29 cellular contexts compared by ENCODE assay signal in the genomic region with DNA sequence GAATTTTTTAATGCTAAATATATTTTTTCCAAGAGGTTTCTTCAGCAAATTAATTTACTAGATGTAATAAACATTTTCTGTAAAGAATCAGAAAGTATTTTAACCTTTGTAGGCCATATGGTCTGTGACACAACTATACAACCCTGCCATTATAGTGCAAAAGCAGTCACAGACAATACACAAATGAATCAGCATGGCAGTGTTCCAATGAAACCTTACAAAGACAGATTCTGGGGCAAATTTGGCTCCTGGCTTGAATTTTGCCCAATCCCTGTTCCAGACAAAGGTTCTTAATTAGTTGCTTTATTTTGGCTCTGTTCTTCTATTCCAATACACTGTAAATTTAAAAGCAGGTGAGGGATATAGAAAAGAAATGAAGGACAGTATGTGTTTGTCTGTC.
"Had no signal": no experiment of that assay in that cellular context is flagged by ENCODE, and none has a peak within 500 bp of the region (broad histone marks: within the 10 kb centered on the region; RNA-seq: fewer than 3 reads in every experiment).

No MANE protein-coding gene starts in this region.

- H3K9me3 Mint-ChIP-seq: activated CD8-positive, alpha-beta T cell treated with anti-CD3 and anti-CD28 coated beads for 36 hours; activated naive CD8-positive, alpha-beta T cell treated with anti-CD3 and anti-CD28 coated beads, Interleukin-2, amount 50 U/mL, for 24 hours; activated T-helper 2 cell treated with anti-CD3 and anti-CD28 coated beads, Interferon-gamma antibody, Interleukin-2, Interleukin-4, amounts not matched to agents 10 μg/mL and 5 μg/mL and 100 μg/mL, durations not matched to agents 14 hours and 24 hours and 36 hours; type B pancreatic cell had no signal

- H3K4me1 Mint-ChIP-seq: activated naive CD4-positive, alpha-beta T cell treated with anti-CD3 and anti-CD28 coated beads, Interleukin-2, amount 50 U/mL, for 24 hours; activated naive CD8-positive, alpha-beta T cell treated with anti-CD3 and anti-CD28 coated beads, Interleukin-2, amount 50 U/mL, for 24 hours; immature natural killer cell; natural killer cell; T-helper 17 cell; WTC11 had no signal

- H3K27me3 Mint-ChIP-seq: activated CD8-positive, alpha-beta T cell treated with anti-CD3 and anti-CD28 coated beads for 36 hours; activated naive CD4-positive, alpha-beta T cell treated with anti-CD3 and anti-CD28 coated beads, Interleukin-2, amount 50 U/mL, for 24 hours; activated naive CD8-positive, alpha-beta T cell treated with anti-CD3 and anti-CD28 coated beads, Interleukin-2, amount 50 U/mL, for 24 hours; effector memory CD8-positive, alpha-beta T cell; T-helper 17 cell; type B pancreatic cell had no signal

- H3K27me3 ChIP-seq: cardiac muscle cell, colonic mucosa, foreskin keratinocyte, heart left ventricle, right lobe of liver, testis, uterus had no signal

- H3K36me3 ChIP-seq: cardiac muscle cell, colonic mucosa, heart left ventricle, lower lobe of right lung, right lobe of liver, uterus had no signal

- H3K36me3 Mint-ChIP-seq: activated naive CD4-positive, alpha-beta T cell treated with anti-CD3 and anti-CD28 coated beads, Interleukin-2, amount 50 U/mL, for 24 hours; immature natural killer cell; natural killer cell; type B pancreatic cell; WTC11 had no signal

- H3K9me3 ChIP-seq: colonic mucosa, lower lobe of right lung, right lobe of liver, testis, uterus had no signal

- H3K4me3 Mint-ChIP-seq: activated CD8-positive, alpha-beta T cell treated with anti-CD3 and anti-CD28 coated beads for 36 hours; activated naive CD4-positive, alpha-beta T cell treated with anti-CD3 and anti-CD28 coated beads, Interleukin-2, amount 50 U/mL, for 24 hours; activated naive CD8-positive, alpha-beta T cell treated with anti-CD3 and anti-CD28 coated beads, Interleukin-2, amount 50 U/mL, for 24 hours; activated T-cell treated with anti-CD3 and anti-CD28 coated beads, Interleukin-2, amount 50 U/mL, for 4 hours; effector memory CD8-positive, alpha-beta T cell; immature natural killer cell; natural killer cell; T-helper 17 cell; type B pancreatic cell; WTC11 had no signal

- H3K27ac ChIP-seq: cardiac muscle cell, colonic mucosa, foreskin keratinocyte, heart left ventricle, lower lobe of right lung, right lobe of liver, testis, uterus had no signal

- H3K27ac Mint-ChIP-seq: activated CD8-positive, alpha-beta T cell treated with anti-CD3 and anti-CD28 coated beads for 36 hours; activated naive CD4-positive, alpha-beta T cell treated with anti-CD3 and anti-CD28 coated beads, Interleukin-2, amount 50 U/mL, for 24 hours; activated naive CD8-positive, alpha-beta T cell treated with anti-CD3 and anti-CD28 coated beads, Interleukin-2, amount 50 U/mL, for 24 hours; activated T-helper 2 cell treated with anti-CD3 and anti-CD28 coated beads, Interferon-gamma antibody, Interleukin-2, Interleukin-4, amounts not matched to agents 10 μg/mL and 5 μg/mL and 100 μg/mL, durations not matched to agents 14 hours and 24 hours and 36 hours; effector memory CD8-positive, alpha-beta T cell; immature natural killer cell; natural killer cell; T-helper 17 cell; type B pancreatic cell; WTC11 had no signal

- H3K4me1 ChIP-seq: colonic mucosa, foreskin keratinocyte, heart left ventricle, lower lobe of right lung, right lobe of liver, testis, uterus had no signal

- DNase-seq: activated CD4-positive, alpha-beta T cell treated with anti-CD3 and anti-CD28 coated beads for 1 hour; activated CD4-positive, alpha-beta T cell treated with anti-CD3 and anti-CD28 coated beads, Interleukin-2, amount 50 U/mL, for 1 hour; activated CD8-positive, alpha-beta T cell treated with anti-CD3 and anti-CD28 coated beads for 36 hours; activated naive CD8-positive, alpha-beta T cell treated with anti-CD3 and anti-CD28 coated beads, Interleukin-2, amount 50 U/mL, for 24 hours; activated T-cell treated with anti-CD3 and anti-CD28 coated beads, Interleukin-2, amount 50 U/mL, for 4 hours; amygdala; cerebellar nuclear complex; colonic mucosa; effector memory CD8-positive, alpha-beta T cell; foreskin keratinocyte; heart left ventricle; hypothalamus; immature natural killer cell; lower lobe of right lung; mesendoderm; natural killer cell; posterior cingulate gyrus; right lobe of liver; stimulated activated CD4-positive, alpha-beta T cell treated with anti-CD3 and anti-CD28 coated beads, Interleukin-2, amount 100 ng/mL, for 48 hours; stimulated activated naive CD8-positive, alpha-beta T cell treated with anti-CD3 and anti-CD28 coated beads, Interleukin-15, Interleukin-2, amounts not matched to agents 100 U/mL and 50 U/mL, for 24 hours; T-helper 17 cell; T1000; testis; uterus had no signal

- H3K4me3 ChIP-seq: cardiac muscle cell, colonic mucosa, heart left ventricle, lower lobe of right lung, right lobe of liver, testis, uterus had no signal
